ENCODE assay signal across 1 cellular context in genomic region chr1:206068314-206068713, GRCh38.
TF ChIP-seq lines count a peak whose summit lies in the region.

No MANE protein-coding gene starts in this region.

TF ChIP-seq in K562, 482 proteins besides CTCF, POLR2A, EP300 and RAD21:
- TF ChIP-seq TFAP4 (CRISPR knock-in tag; IDR thresholded peaks at IDR 0.05; ENCODE audit: borderline replicate concordance) (no peak), BRF2 (IDR thresholded peaks at IDR 0.05; ENCODE audit: borderline replicate concordance, insufficient read depth, insufficient read length) (no peak), ZNF12 (CRISPR knock-in tag; IDR thresholded peaks at IDR 0.05) (no peak), ZNF282 (CRISPR knock-in tag; IDR thresholded peaks at IDR 0.05) (no peak), DNMT1 (IDR thresholded peaks at IDR 0.05) (no peak), ZNF512 (tag; IDR thresholded peaks at IDR 0.05) (0 out of 2 replicates have a peak, but pooled peaks have one; percentile 11)
